Comparison of ENCODE assay signal across 20 cellular contexts in the genomic region with DNA sequence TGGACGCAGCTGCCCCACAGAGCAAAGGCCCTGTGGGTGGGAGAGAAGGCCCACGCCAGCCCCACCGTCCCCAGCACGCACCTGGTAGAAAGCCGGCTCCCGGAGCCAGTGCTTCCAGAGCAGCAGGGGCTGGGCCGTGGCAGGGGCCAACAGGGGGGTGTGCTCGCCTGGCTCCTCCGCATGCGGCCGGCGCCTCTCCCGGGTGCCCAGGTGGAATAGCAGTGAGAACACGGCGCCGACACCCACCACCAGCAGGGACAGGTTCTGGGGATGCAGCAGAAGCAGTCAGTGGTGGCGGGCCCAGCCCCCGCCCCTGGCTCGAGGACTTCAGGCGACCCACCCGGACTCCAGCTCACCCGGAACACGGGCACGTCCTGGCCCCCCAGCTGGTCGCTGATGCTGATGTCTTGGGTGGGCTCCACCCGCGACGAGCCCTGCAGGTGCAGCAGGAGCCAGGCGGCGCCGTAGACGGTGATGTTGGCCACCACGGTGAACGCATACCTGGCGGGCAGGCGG. TPM values are rescaled to one million over a fixed set of nuclear protein-coding genes. Genes with fewer than 3 reads are reported as not detected.
DNase-seq lines count a peak whose midpoint lies in the region; ATAC-seq, FAIRE-seq and TF ChIP-seq lines count a peak whose summit lies in the region.
"Had no signal": no experiment of that assay in that cellular context is flagged by ENCODE, and none has a peak within 500 bp of the region (broad histone marks: within the 10 kb centered on the region; RNA-seq: fewer than 3 reads in every experiment).

No MANE protein-coding gene starts in this region.

- H3K4me1 Mint-ChIP-seq in natural killer cell (peaks cover 0 to 19% of the 10 kb centered on the region in 2 donors), type B pancreatic cell (ENCODE audit: unreplicated experiment) (no peaks in the 10 kb centered on the region)
- H3K4me1 Mint-ChIP-seq in natural killer cell treated with Interleukin-12 subunit alpha and Interleukin-12 subunit beta and Interleukin-15 and Interleukin-18, amount 100 ng/mL, for 72 hours (ENCODE audit: low read depth in 2 of 2): peaks cover 0 to 21% of the 10 kb centered on the region in 2 donors
- H3K4me1 Mint-ChIP-seq in stimulated activated naive CD8-positive, alpha-beta T cell treated with anti-CD3 and anti-CD28 coated beads, Interleukin-15, amount 100 ng/mL, for 72 hours: peaks cover 55% of the 10 kb centered on the region

- FAIRE-seq in kidney (lab: Jason Lieb, UNC): no peak
- FAIRE-seq: A549, D721Med, H54 had no signal

- BruUV-seq in PC-9 (replicated peaks; lab: Mats Ljungman, UMichigan): no TSS peak

- H3K9me3 Mint-ChIP-seq in natural killer cell (no peaks in the 10 kb centered on the region), type B pancreatic cell (no peaks in the 10 kb centered on the region)
- no peaks in the 10 kb centered on the region for H3K9me3 Mint-ChIP-seq in natural killer cell treated with Interleukin-12 subunit alpha and Interleukin-12 subunit beta and Interleukin-15 and Interleukin-18, amount 100 ng/mL, for 72 hours
- H3K9me3 Mint-ChIP-seq in stimulated activated naive CD8-positive, alpha-beta T cell treated with anti-CD3 and anti-CD28 coated beads, Interleukin-15, amount 100 ng/mL, for 72 hours: no peaks in the 10 kb centered on the region
- H3K9me3 Mint-ChIP-seq: CD4-positive, alpha-beta memory T cell; IgD-negative memory B cell had no signal

- H3K4me3 Mint-ChIP-seq in natural killer cell: no peak overlapping the region
- H3K4me3 Mint-ChIP-seq in natural killer cell treated with Interleukin-12 subunit alpha and Interleukin-12 subunit beta and Interleukin-15 and Interleukin-18, amount 100 ng/mL, for 72 hours: no peak overlapping the region
- no peak overlapping the region for H3K4me3 Mint-ChIP-seq in type B pancreatic cell
- H3K4me3 Mint-ChIP-seq in stimulated activated naive CD8-positive, alpha-beta T cell treated with anti-CD3 and anti-CD28 coated beads, Interleukin-15, amount 100 ng/mL, for 72 hours: no peak overlapping the region
- H3K4me3 Mint-ChIP-seq: CD4-positive, alpha-beta memory T cell; IgD-negative memory B cell had no signal

- H3K4me2 ChIP-seq in PC-9: no peak overlapping the region
- H3K4me2 ChIP-seq: A549 had no signal

- TF ChIP-seq CTCF in natural killer cell (IDR thresholded peaks at IDR 0.05) (peak; percentile 23), PC-9 (conservative IDR thresholded peaks at IDR 0.05) (peak; percentile 18; the same call in 1 of the 2 replicates), kidney (IDR thresholded peaks at IDR 0.05; ENCODE audit: borderline replicate concordance, extremely low read depth, insufficient read depth) (no peak), type B pancreatic cell (conservative IDR thresholded peaks at IDR 0.05) (peak; percentile 8)

- CTCF ChIA-PET in PC-9 (lab: Charles Lee): no interaction called here

- POLR2A ChIA-PET in PC-9 (lab: Charles Lee; ENCODE audit: unreplicated experiment): interaction anchor here (0.8 kb wide), 1 partner anchor 30 kb away, joined by 13 read pairs; no protein-coding TSS in a partner anchor

- H3K27ac Mint-ChIP-seq in natural killer cell (peak overlapping the region in 1 of 2 donors; percentile 56), type B pancreatic cell (no peak overlapping the region)
- no peak overlapping the region for H3K27ac Mint-ChIP-seq in natural killer cell treated with Interleukin-12 subunit alpha and Interleukin-12 subunit beta and Interleukin-15 and Interleukin-18, amount 100 ng/mL, for 72 hours
- no peak overlapping the region for H3K27ac Mint-ChIP-seq in stimulated activated naive CD8-positive, alpha-beta T cell treated with anti-CD3 and anti-CD28 coated beads, Interleukin-15, amount 100 ng/mL, for 72 hours

- H3K4me1 ChIP-seq in PC-9 (replicated peaks; ENCODE audit: insufficient read depth): no peaks in the 10 kb centered on the region
- peaks cover 0 to 6% of the 10 kb centered on the region in 2 donors for H3K4me1 ChIP-seq in kidney (ENCODE audit: control insufficient read depth in 1 of 2, insufficient read depth in 1 of 2, low read depth in 1 of 2, low read length in 2 of 2)

- no peaks in the 10 kb centered on the region for H3K9me2 ChIP-seq in PC-9 (ENCODE audit: insufficient read depth)

- ATAC-seq in natural killer cell: no peak
- ATAC-seq in natural killer cell treated with Interleukin-12 subunit alpha and Interleukin-12 subunit beta and Interleukin-15 and Interleukin-18, amount 100 ng/mL, for 72 hours: no peak
- no peak for ATAC-seq in stimulated activated naive CD8-positive, alpha-beta T cell treated with anti-CD3 and anti-CD28 coated beads, Interleukin-15, amount 100 ng/mL, for 72 hours
- ATAC-seq: Right ventricle myocardium inferior had no signal

- no peaks in the 10 kb centered on the region for H3K79me2 ChIP-seq in PC-9 (ENCODE audit: low read depth)

- H3K36me3 Mint-ChIP-seq in natural killer cell (no peaks in the 10 kb centered on the region), type B pancreatic cell (no peaks in the 10 kb centered on the region)
- H3K36me3 Mint-ChIP-seq in natural killer cell treated with Interleukin-12 subunit alpha and Interleukin-12 subunit beta and Interleukin-15 and Interleukin-18, amount 100 ng/mL, for 72 hours: no peaks in the 10 kb centered on the region

- no peaks in the 10 kb centered on the region; the same call in 1 of the 2 replicates for H4K20me1 ChIP-seq in PC-9 (ENCODE audit: insufficient read depth)

- H2AFZ ChIP-seq in PC-9: no peak overlapping the region

- H3K9ac ChIP-seq in kidney (ENCODE audit: low read length in 2 of 2): no peak overlapping the region

- no peaks in the 10 kb centered on the region for H3K27me3 ChIP-seq in PC-9 (ENCODE audit: insufficient read depth, low read depth)

- no peaks in the 10 kb centered on the region for H3K27me3 Mint-ChIP-seq in natural killer cell (ENCODE audit: low read depth in 2 of 2)
- H3K27me3 Mint-ChIP-seq in natural killer cell treated with Interleukin-12 subunit alpha and Interleukin-12 subunit beta and Interleukin-15 and Interleukin-18, amount 100 ng/mL, for 72 hours: no peaks in the 10 kb centered on the region
- H3K27me3 Mint-ChIP-seq in type B pancreatic cell: no peaks in the 10 kb centered on the region
- no peaks in the 10 kb centered on the region for H3K27me3 Mint-ChIP-seq in stimulated activated naive CD8-positive, alpha-beta T cell treated with anti-CD3 and anti-CD28 coated beads, Interleukin-15, amount 100 ng/mL, for 72 hours
- H3K27me3 Mint-ChIP-seq: CD4-positive, alpha-beta memory T cell; IgD-negative memory B cell had no signal

- H3K27ac ChIP-seq in PC-9 (no peak overlapping the region), kidney (ENCODE audit: low read depth in 2 of 2, low read length in 2 of 2) (no peak overlapping the region)
- H3K27ac ChIP-seq: A549, SK-N-MC had no signal

- H3K9me3 ChIP-seq in PC-9 (ENCODE audit: insufficient read depth, low read depth) (no peaks in the 10 kb centered on the region), kidney (ENCODE audit: control insufficient read depth in 1 of 2, low read length in 2 of 2) (no peaks in the 10 kb centered on the region)
- H3K9me3 ChIP-seq: A549 had no signal

- intact Hi-C loops in natural killer cell (cut with micrococcal nuclease) (no loop called here), PC-9 (cut with micrococcal nuclease; ENCODE audit: unreplicated experiment) (loop anchor here (5.0 kb wide), 1 partner anchor 659 kb away; no protein-coding TSS in a partner anchor), kidney (cut with DNase I) (no loop called here)

- H3K36me3 ChIP-seq in PC-9 (ENCODE audit: low read depth) (no peaks in the 10 kb centered on the region), kidney (ENCODE audit: control insufficient read depth in 1 of 2, insufficient read depth in 2 of 2, low read length in 2 of 2) (peaks cover 0 to 13% of the 10 kb centered on the region in 2 donors)

- no peak overlapping the region for H3K4me3 ChIP-seq in PC-9
- no peak overlapping the region for H3K4me3 ChIP-seq in kidney (ENCODE audit: low read length in 2 of 2)
- H3K4me3 ChIP-seq: A549, SK-N-MC had no signal

- no peaks in the 10 kb centered on the region for H3F3A ChIP-seq in PC-9 (ENCODE audit: insufficient read depth, low read depth)

- DNase-seq in natural killer cell (no peak), PC-9 (no peak), kidney (peak; percentile 76), type B pancreatic cell (ENCODE audit: extremely low spot score, unreplicated experiment) (no peak), cortex of kidney (lab: John Stamatoyannopoulos, UW) (no peak), NCI-H1436 (lab: John Stamatoyannopoulos, UW) (no peak)
- DNase-seq in natural killer cell treated with Interleukin-12 subunit alpha and Interleukin-12 subunit beta and Interleukin-15 and Interleukin-18, amount 100 ng/mL, for 72 hours (ENCODE audit: low spot score): no peak
- DNase-seq in stimulated activated naive CD8-positive, alpha-beta T cell treated with anti-CD3 and anti-CD28 coated beads, Interleukin-15, amount 100 ng/mL, for 72 hours: no peak
- DNase-seq: CD4-positive, alpha-beta memory T cell; DMS79 treated with DMSO at 0.1 percent for 48 hours; NCI-H146; NCI-H2227 treated with DMSO at 0.1 percent for 48 hours; NCI-H524 treated with DMSO at 0.1 percent for 48 hours had no signal

RNA-seq across cellular contexts. Expression of gene TEKTIP1, which starts 8.9 kb away (rescaled TPM):
- 10 to 100 TPM in 1 of 3 donors, 1 to 10 TPM in 2; 5.9 to 11.6 (median 6.4) TPM for total RNA-seq in natural killer cell
- 1 to 10 TPM; 3.3 to 4.4 TPM for total RNA-seq in natural killer cell treated with Interleukin-12 subunit alpha and Interleukin-12 subunit beta and Interleukin-15 and Interleukin-18, amount 100 ng/mL, for 72 hours
- 4.7 and 4.9 TPM in 2 replicates for total RNA-seq in PC-9 (2021)
- 9.2 TPM for total RNA-seq in kidney
- 1.2 TPM for polyA plus RNA-seq in kidney (ENCODE audit: insufficient read depth, low read depth, low replicate concordance)
- total RNA-seq in type B pancreatic cell (ENCODE audit: low replicate concordance): 1.3 and 3.4 TPM in 2 replicates
- total RNA-seq: HT-29, Right ventricle myocardium inferior had no signal
- polyA plus RNA-seq: A549, IgD-negative memory B cell had no signal

RNA-seq across cellular contexts. Expression of gene MFSD12, which starts 9.6 kb away (rescaled TPM):
- total RNA-seq in natural killer cell (10 to 100 TPM; 29.8 to 34.5 (median 33.6) TPM), PC-9 (2021) (62.0 and 70.0 TPM in 2 replicates), kidney (124 TPM), type B pancreatic cell (ENCODE audit: low replicate concordance) (74.1 and 80.9 TPM in 2 replicates)
- total RNA-seq in natural killer cell treated with Interleukin-12 subunit alpha and Interleukin-12 subunit beta and Interleukin-15 and Interleukin-18, amount 100 ng/mL, for 72 hours: 10 to 100 TPM; 72.2 to 73.1 TPM
- 113 TPM for polyA plus RNA-seq in kidney (ENCODE audit: insufficient read depth, low read depth, low replicate concordance)

RNA-seq across cellular contexts. Expression of gene HMG20B, which starts 24.9 kb away (rescaled TPM):
- 10 to 100 TPM; 45.8 to 57.5 (median 52.1) TPM for total RNA-seq in natural killer cell
- total RNA-seq in natural killer cell treated with Interleukin-12 subunit alpha and Interleukin-12 subunit beta and Interleukin-15 and Interleukin-18, amount 100 ng/mL, for 72 hours: 10 to 100 TPM; 38.2 to 48.0 TPM
- total RNA-seq in PC-9 (2021): 115 and 136 TPM in 2 replicates
- 69.7 TPM for total RNA-seq in kidney
- 82.6 TPM for polyA plus RNA-seq in kidney (ENCODE audit: insufficient read depth, low read depth, low replicate concordance)
- total RNA-seq in type B pancreatic cell (ENCODE audit: low replicate concordance): 60.1 and 78.3 TPM in 2 replicates

RNA-seq across cellular contexts. Expression of gene GIPC3, which starts 37.5 kb away (rescaled TPM):
- under 1 TPM; 0.28 to 0.66 (median 0.56) TPM for total RNA-seq in natural killer cell
- under 1 TPM; 0.25 to 0.40 TPM for total RNA-seq in natural killer cell treated with Interleukin-12 subunit alpha and Interleukin-12 subunit beta and Interleukin-15 and Interleukin-18, amount 100 ng/mL, for 72 hours
- total RNA-seq in PC-9 (2021): 0.13 TPM in 1 of 2 replicates, not detected in the other
- total RNA-seq in kidney: 2.1 TPM
- polyA plus RNA-seq in kidney (ENCODE audit: insufficient read depth, low read depth, low replicate concordance): 2.1 TPM
- total RNA-seq in type B pancreatic cell (ENCODE audit: low replicate concordance): 0.07 TPM in 1 of 2 replicates, not detected in the other
- total RNA-seq: HT-29 had no signal
- polyA plus RNA-seq: IgD-negative memory B cell had no signal

RNA-seq across cellular contexts. Expression of gene FZR1, which starts 41.7 kb away (rescaled TPM):
- total RNA-seq in natural killer cell: 10 to 100 TPM; 89.1 to 98.3 (median 91.4) TPM
- 10 to 100 TPM; 51.4 to 63.0 TPM for total RNA-seq in natural killer cell treated with Interleukin-12 subunit alpha and Interleukin-12 subunit beta and Interleukin-15 and Interleukin-18, amount 100 ng/mL, for 72 hours
- 57.0 and 60.4 TPM in 2 replicates for total RNA-seq in PC-9 (2021)
- 48.0 TPM for total RNA-seq in kidney
- polyA plus RNA-seq in kidney (ENCODE audit: insufficient read depth, low read depth, low replicate concordance): 28.4 TPM
- total RNA-seq in type B pancreatic cell (ENCODE audit: low replicate concordance): 59.4 and 63.2 TPM in 2 replicates
